9 cellular contexts compared by ENCODE assay signal in genomic region chr17:57993471-57994365, GRCh38. TPM values are rescaled to one million over a fixed set of nuclear protein-coding genes. Genes with fewer than 3 reads are reported as not detected.
A peak's percentile ranks its signal among the peaks of the same experiment; 100 is the strongest.
DNase-seq lines count a peak whose midpoint lies in the region; ATAC-seq and TF ChIP-seq lines count a peak whose summit lies in the region.
"Had no signal": no experiment of that assay in that cellular context is flagged by ENCODE, and none has a peak within 500 bp of the region (broad histone marks: within the 10 kb centered on the region; RNA-seq: fewer than 3 reads in every experiment).

No MANE protein-coding gene starts in this region.

- H3K27me3 ChIP-seq in ascending aorta (no peaks in the 10 kb centered on the region), sigmoid colon (no peaks in the 10 kb centered on the region)

- TF ChIP-seq POLR2A in sigmoid colon (IDR thresholded peaks at IDR 0.05) = no peak

- H3K27ac ChIP-seq in ascending aorta (peak overlapping the region; percentile 10 to 20), sigmoid colon (peak overlapping the region; percentile 70 to 80 (median 78))

- TF ChIP-seq EP300 in sigmoid colon (IDR thresholded peaks at IDR 0.05) = no peak

- 26 to 27% methylated on average over 3 of the region's 3 CpGs for WGBS in sigmoid colon, 2 donors

- no peak for DNase-seq in T-helper 2 cell treated with Interferon-gamma antibody and Interleukin-4, amounts not matched to agents 5 μg/mL and 100 μg/mL, for 36 hours (ENCODE audit: low spot score)
- DNase-seq in T-helper 2 cell (no peak), NCI-H2196 (lab: John Stamatoyannopoulos, UW; ENCODE audit: unreplicated experiment) (peak; percentile 58), ascending aorta (ENCODE audit: low spot score in 2 of 2) (no peak), sigmoid colon (no peak), cerebellar cortex (ENCODE audit: low spot score) (no peak), NCI-H526 treated with DMSO at 0.1 percent for 48 hours (lab: John Stamatoyannopoulos, UW) (no peak)

- peak overlapping the region; percentile 62 for H3K27ac Mint-ChIP-seq in T-helper 2 cell treated with Interferon-gamma antibody and Interleukin-4, amounts not matched to agents 5 μg/mL and 100 μg/mL, for 36 hours

- H3K4me1 ChIP-seq in ascending aorta (no peaks in the 10 kb centered on the region), sigmoid colon (peaks cover 0 to 48% (median 31%) of the 10 kb centered on the region in 4 donors)

- no peak for ATAC-seq in GM19023 (IDR thresholded peaks at IDR 0.05; ENCODE audit: unreplicated experiment)

- intact Hi-C loops in ascending aorta (cut with DNase I) = no loop called here
- intact Hi-C loops in sigmoid colon (cut with DNase I) = loop anchor here (10.0 kb wide), 1 partner anchor 329 kb away; no protein-coding TSS in a partner anchor

- H3K36me3 ChIP-seq in ascending aorta = peaks cover 0 to 6% of the 10 kb centered on the region in 2 donors
- H3K36me3 ChIP-seq in sigmoid colon = peaks cover 0 to 15% (median 3%) of the 10 kb centered on the region in 4 donors

- peaks cover 49% of the 10 kb centered on the region for H3K4me1 Mint-ChIP-seq in T-helper 2 cell treated with Interferon-gamma antibody and Interleukin-4, amounts not matched to agents 5 μg/mL and 100 μg/mL, for 36 hours (ENCODE audit: low read depth)

- no peaks in the 10 kb centered on the region for H3K27me3 Mint-ChIP-seq in T-helper 2 cell treated with Interferon-gamma antibody and Interleukin-4, amounts not matched to agents 5 μg/mL and 100 μg/mL, for 36 hours (ENCODE audit: low read depth)
- H3K27me3 Mint-ChIP-seq: natural killer cell treated with Interleukin-12 subunit alpha and Interleukin-12 subunit beta and Interleukin-15 and Interleukin-18, amount 100 ng/mL, for 72 hours had no signal

- H3K4me3 Mint-ChIP-seq in T-helper 2 cell treated with Interferon-gamma antibody and Interleukin-4, amounts not matched to agents 5 μg/mL and 100 μg/mL, for 36 hours = no peak overlapping the region
- H3K4me3 Mint-ChIP-seq: natural killer cell treated with Interleukin-12 subunit alpha and Interleukin-12 subunit beta and Interleukin-15 and Interleukin-18, amount 100 ng/mL, for 72 hours had no signal

- no peaks in the 10 kb centered on the region for H3K9me3 Mint-ChIP-seq in T-helper 2 cell treated with Interferon-gamma antibody and Interleukin-4, amounts not matched to agents 5 μg/mL and 100 μg/mL, for 36 hours
- H3K9me3 Mint-ChIP-seq: natural killer cell treated with Interleukin-12 subunit alpha and Interleukin-12 subunit beta and Interleukin-15 and Interleukin-18, amount 100 ng/mL, for 72 hours had no signal

- H3K4me3 ChIP-seq in ascending aorta (no peak overlapping the region), sigmoid colon (no peak overlapping the region)

- TF ChIP-seq CTCF in ascending aorta (IDR thresholded peaks at IDR 0.05) (no peak), sigmoid colon (IDR thresholded peaks at IDR 0.05) (no peak)

- peaks cover 41% of the 10 kb centered on the region for H3K36me3 Mint-ChIP-seq in T-helper 2 cell treated with Interferon-gamma antibody and Interleukin-4, amounts not matched to agents 5 μg/mL and 100 μg/mL, for 36 hours (ENCODE audit: low read depth)

- no peaks in the 10 kb centered on the region for H3K9me3 ChIP-seq in ascending aorta
- H3K9me3 ChIP-seq in sigmoid colon = no peaks in the 10 kb centered on the region

RNA-seq across cellular contexts. Expression of gene VEZF1, which starts 5.7 kb away (rescaled TPM):
- total RNA-seq in ascending aorta (47.4 TPM), sigmoid colon (100 to 1,000 TPM in 3 of 4 donors, 10 to 100 TPM in 1; 99.8 to 120 (median 105) TPM)
- 10 to 100 TPM; 17.8 to 24.8 (median 21.0) TPM for polyA plus RNA-seq in sigmoid colon

RNA-seq across cellular contexts. Expression of gene SRSF1, which starts 13.3 kb away (rescaled TPM):
- total RNA-seq in ascending aorta (89.4 TPM), sigmoid colon (100 to 1,000 TPM; 138 to 214 (median 151) TPM)
- 100 to 1,000 TPM in 1 of 3 donors, 10 to 100 TPM in 2; 90.6 to 125 (median 93.7) TPM for polyA plus RNA-seq in sigmoid colon

RNA-seq across cellular contexts. Expression of gene CUEDC1, which starts 38.5 kb away (rescaled TPM):
- 76.1 TPM for total RNA-seq in ascending aorta
- 10 to 100 TPM; 29.5 to 64.0 (median 33.7) TPM for total RNA-seq in sigmoid colon
- 10 to 100 TPM in 2 of 3 donors, 1 to 10 TPM in 1; 3.0 to 20.0 (median 11.4) TPM for polyA plus RNA-seq in sigmoid colon
